Comparison of ENCODE assay signal across 17 cellular contexts in genomic region chr3:20182206-20182605, GRCh38. TPM values are rescaled to one million over a fixed set of nuclear protein-coding genes. Genes with fewer than 3 reads are reported as not detected.
A peak's percentile ranks its signal among the peaks of the same experiment; 100 is the strongest.
DNase-seq lines count a peak whose midpoint lies in the region; ATAC-seq and TF ChIP-seq lines count a peak whose summit lies in the region.
"Had no signal": no experiment of that assay in that cellular context is flagged by ENCODE, and none has a peak within 500 bp of the region (broad histone marks: within the 10 kb centered on the region; RNA-seq: fewer than 3 reads in every experiment).

No MANE protein-coding gene starts in this region.

- ATAC-seq in heart right ventricle (peak in 3 of 8 donors; percentile 28 to 61 (median 42)), right cardiac atrium (no peak), gastrocnemius medialis (no peak), GM19324 (IDR thresholded peaks at IDR 0.05; ENCODE audit: low FRiP score, unreplicated experiment) (no peak)
- ATAC-seq: A549, HepG2 had no signal

- H3K4me1 ChIP-seq in heart right ventricle, result peaks cover 0 to 17% (median 12%) of the 10 kb centered on the region in 9 donors
- no peaks in the 10 kb centered on the region for H3K4me1 ChIP-seq in right cardiac atrium (ENCODE audit: control insufficient read depth, insufficient read depth, low read length)
- peaks cover 13 to 22% of the 10 kb centered on the region in 2 donors for H3K4me1 ChIP-seq in gastrocnemius medialis
- H3K4me1 ChIP-seq: BE2C had no signal

- no peak overlapping the region for H3K4me3 ChIP-seq in heart right ventricle
- H3K4me3 ChIP-seq in right cardiac atrium (ENCODE audit: low read length), result no peak overlapping the region
- H3K4me3 ChIP-seq in gastrocnemius medialis, result no peak overlapping the region
- H3K4me3 ChIP-seq: A549, HAP-1 had no signal

- no peaks in the 10 kb centered on the region for H3K4me1 Mint-ChIP-seq in neural crest cell
- H3K4me1 Mint-ChIP-seq: CD4-positive, alpha-beta memory T cell had no signal

- H3K4me3 Mint-ChIP-seq in neural crest cell, result peak overlapping the region; percentile 3
- H3K4me3 Mint-ChIP-seq: CD4-positive, alpha-beta memory T cell had no signal

- H3K27me3 Mint-ChIP-seq in neural crest cell (ENCODE audit: low read depth), result no peaks in the 10 kb centered on the region
- H3K27me3 Mint-ChIP-seq: CD4-positive, alpha-beta memory T cell had no signal

- H3K27me3 ChIP-seq in heart right ventricle (no peaks in the 10 kb centered on the region), right cardiac atrium (ENCODE audit: control insufficient read depth, insufficient read depth) (no peaks in the 10 kb centered on the region), gastrocnemius medialis (no peaks in the 10 kb centered on the region)
- H3K27me3 ChIP-seq: BE2C had no signal

- H3K36me3 Mint-ChIP-seq in neural crest cell (ENCODE audit: low read depth), result peaks cover 13% of the 10 kb centered on the region
- H3K36me3 Mint-ChIP-seq: CD4-positive, alpha-beta memory T cell had no signal

- H3K27ac Mint-ChIP-seq in neural crest cell (ENCODE audit: unreplicated experiment), result no peak overlapping the region

- 61 to 74% methylated on average over 4 of the region's 4 CpGs for WGBS in heart right ventricle, 2 donors
- WGBS in right cardiac atrium, result 73% methylated on average over 4 of the region's 4 CpGs

- H3K36me3 ChIP-seq in heart right ventricle, result no peaks in the 10 kb centered on the region
- no peaks in the 10 kb centered on the region for H3K36me3 ChIP-seq in gastrocnemius medialis

- in situ Hi-C loops in gastrocnemius medialis (cut with MboI; ENCODE audit: low sequenced_read_pairs in 4 of 4), result loop anchor here in 3 of 4 donors (10.0 to 25.0 kb wide), 3 partner anchors 137 to 245 kb away; partner anchors contain the start of genes EFHB (in 1 of the 3), KAT2B (in 1 of the 3) and RAB5A (in 1 of the 3)

- H3K27ac ChIP-seq in heart right ventricle (peak overlapping the region in 7 of 10 donors; percentile 25 to 76 (median 69)), right cardiac atrium (ENCODE audit: low read length) (no peak overlapping the region), gastrocnemius medialis (peak overlapping the region in 3 of 4 donors; percentile 22 to 47 (median 40))
- H3K27ac ChIP-seq: A549, C4-2B had no signal

- H3K9me3 ChIP-seq in heart right ventricle (no peaks in the 10 kb centered on the region), right cardiac atrium (ENCODE audit: control insufficient read depth, low read length) (no peaks in the 10 kb centered on the region), gastrocnemius medialis (no peaks in the 10 kb centered on the region)
- H3K9me3 ChIP-seq: A549, BE2C, HAP-1 had no signal

- TF ChIP-seq CTCF in heart right ventricle (IDR thresholded peaks at IDR 0.05) (no peak), neural crest cell (conservative IDR thresholded peaks at IDR 0.05) (no peak), gastrocnemius medialis (IDR thresholded peaks at IDR 0.05 in 4 of 5, conservative IDR thresholded peaks at IDR 0.05 in 1 of 5) (no peak)

- intact Hi-C loops in heart right ventricle (cut with DNase I) (loop anchor here in 4 of 10 donors (5.0 to 10.0 kb wide), 4 partner anchors 40 to 237 kb away; partner anchors contain the start of genes RAB5A (in 2 of the 4) and KAT2B (in 1 of the 4)), right cardiac atrium (cut with DNase I) (loop anchor here in 3 of 4 donors (10.0 kb wide), 2 partner anchors 147 to 237 kb away; partner anchors contain the start of gene RAB5A (in 2 of the 3)), gastrocnemius medialis (cut with DNase I; ENCODE audit: low total_unique reads) (no loop called here), posterior vena cava (cut with DNase I) (no loop called here)

- DNase-seq in heart right ventricle, result no peak
- DNase-seq in right cardiac atrium, result no peak
- DNase-seq in dermis microvascular lymphatic vessel endothelial cell (ENCODE audit: low read depth in 2 of 2), result peak; percentile 7 to 34
- no peak for DNase-seq in neural crest cell (ENCODE audit: low read depth, low spot score)
- DNase-seq in gastrocnemius medialis, result no peak
- no peak for DNase-seq in NCI-H446 (lab: John Stamatoyannopoulos, UW)
- DNase-seq in posterior vena cava (ENCODE audit: low spot score), result no peak
- DNase-seq: BE2C; CD4-positive, alpha-beta memory T cell; COR-L47; DMS53; GF-D8 had no signal

- no peak for TF ChIP-seq POLR2A in gastrocnemius medialis (IDR thresholded peaks at IDR 0.05)

- no peaks in the 10 kb centered on the region for H3K9me3 Mint-ChIP-seq in neural crest cell
- H3K9me3 Mint-ChIP-seq: CD4-positive, alpha-beta memory T cell had no signal

RNA-seq across cellular contexts. Expression of gene SGO1, which starts 3.8 kb away (rescaled TPM):
- 1 to 10 TPM in 1 of 10 donors, under 1 TPM in 5, not detected in 4; 0.25 to 2.2 (median 0.50) TPM for total RNA-seq in heart right ventricle
- polyA plus RNA-seq in heart right ventricle, result under 1 TPM in 1 of 2 donors, not detected in 1; 0.04 TPM
- under 1 TPM; 0.20 to 0.43 (median 0.24) TPM for total RNA-seq in right cardiac atrium
- polyA plus RNA-seq in right cardiac atrium, result not detected
- 1.8 and 3.7 TPM in 2 replicates for total RNA-seq in dermis microvascular lymphatic vessel endothelial cell
- total RNA-seq in neural crest cell, result 33.3 and 34.8 TPM in 2 replicates
- under 1 TPM in 1 of 4 donors, not detected in 3; 0.18 TPM for total RNA-seq in gastrocnemius medialis
- under 1 TPM; 0.19 to 0.23 TPM for total RNA-seq in posterior vena cava

Comparison
In these comparisons a context has a peak if more than half of its experiments do, and no peak if none do; other contexts are left out.
1. DNase-seq: peak in dermis microvascular lymphatic vessel endothelial cell (2 of 2); none in heart right ventricle (0 of 2), right cardiac atrium (0 of 3), neural crest cell (single experiment), gastrocnemius medialis (0 of 2), NCI-H446 (0 of 2) and posterior vena cava (single experiment).
2. intact Hi-C loops: an anchor here in right cardiac atrium (10.0 kb wide); none called in gastrocnemius medialis and posterior vena cava.